25 cellular contexts compared by ENCODE assay signal in the genomic region with DNA sequence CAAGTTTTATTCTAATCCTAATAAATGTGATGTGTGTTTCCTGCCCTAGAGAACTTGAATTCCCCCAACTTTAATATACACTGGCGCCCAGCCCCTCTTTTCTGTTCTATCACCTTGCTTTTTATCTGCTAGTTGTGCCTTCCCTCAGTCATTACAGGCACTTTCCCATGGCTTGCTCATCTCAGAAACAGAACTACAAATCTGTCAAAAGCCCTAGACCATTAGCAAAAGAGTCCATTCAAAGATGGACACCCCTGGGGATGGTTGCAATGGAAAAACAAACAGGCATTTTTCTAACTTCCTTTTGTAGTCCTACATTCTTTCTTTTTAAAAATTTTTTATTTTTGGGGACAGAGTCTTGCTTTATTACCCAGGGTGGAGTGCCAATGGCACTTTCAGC.
"Had no signal": no experiment of that assay in that cellular context is flagged by ENCODE, and none has a peak within 500 bp of the region (broad histone marks: within the 10 kb centered on the region; RNA-seq: fewer than 3 reads in every experiment).

No MANE protein-coding gene starts in this region.

- ATAC-seq: effector memory CD8-positive, alpha-beta T cell; esophagus mucosa; foreskin keratinocyte; gastrocnemius medialis; gastroesophageal sphincter; heart left ventricle had no signal

- H3K4me3 Mint-ChIP-seq: dendritic cell treated with granulocyte-macrophage colony-stimulating factor and Interleukin-4, amounts not matched to agents 40 ng/mL and 50 ng/mL, for 4 days; effector memory CD8-positive, alpha-beta T cell; endodermal cell had no signal

- DNase-seq: colonic mucosa; cortex of kidney; dermis blood vessel endothelial cell; dorsolateral prefrontal cortex; effector CD4-positive, alpha-beta T cell; effector CD8-positive, alpha-beta T cell; effector memory CD4-positive, alpha-beta T cell; effector memory CD8-positive, alpha-beta T cell; endodermal cell; erythroblast; esophagus squamous epithelium; foreskin fibroblast; foreskin keratinocyte; foreskin melanocyte; gastrocnemius medialis; glutamatergic neuron; head of caudate nucleus; heart left ventricle had no signal

- H3K4me1 Mint-ChIP-seq: endodermal cell had no signal

- H3K9me3 Mint-ChIP-seq: dendritic cell treated with granulocyte-macrophage colony-stimulating factor and Interleukin-4, amounts not matched to agents 40 ng/mL and 50 ng/mL, for 4 days; effector memory CD8-positive, alpha-beta T cell; endodermal cell had no signal

- H3K4me1 ChIP-seq: colonic mucosa, esophagus squamous epithelium, foreskin keratinocyte, gastroesophageal sphincter had no signal

- H3K27ac ChIP-seq: colonic mucosa, coronary artery, dorsolateral prefrontal cortex, epithelial cell of prostate, esophagus muscularis mucosa, esophagus squamous epithelium, foreskin keratinocyte, gastrocnemius medialis, gastroesophageal sphincter had no signal

- H3K9me3 ChIP-seq: colonic mucosa, esophagus muscularis mucosa, esophagus squamous epithelium, gastrocnemius medialis, gastroesophageal sphincter, heart left ventricle had no signal

- H3K27ac Mint-ChIP-seq: dendritic cell treated with granulocyte-macrophage colony-stimulating factor and Interleukin-4, amounts not matched to agents 40 ng/mL and 50 ng/mL, for 4 days; effector memory CD8-positive, alpha-beta T cell; endodermal cell had no signal

- H3K27me3 Mint-ChIP-seq: dendritic cell treated with granulocyte-macrophage colony-stimulating factor and Interleukin-4, amounts not matched to agents 40 ng/mL and 50 ng/mL, for 4 days had no signal

- H3K36me3 ChIP-seq: colonic mucosa, esophagus muscularis mucosa, esophagus squamous epithelium, gastrocnemius medialis, gastroesophageal sphincter, heart left ventricle, heart right ventricle had no signal

- H3K27me3 ChIP-seq: colonic mucosa, dorsolateral prefrontal cortex, esophagus muscularis mucosa, esophagus squamous epithelium, foreskin keratinocyte, gastrocnemius medialis, gastroesophageal sphincter, heart left ventricle, heart right ventricle had no signal

- H3K4me3 ChIP-seq: colonic mucosa, coronary artery, dorsolateral prefrontal cortex, esophagus muscularis mucosa, esophagus squamous epithelium, gastrocnemius medialis, gastroesophageal sphincter, heart left ventricle, heart right ventricle had no signal
